28 cellular contexts compared by ENCODE assay signal in the genomic region with DNA sequence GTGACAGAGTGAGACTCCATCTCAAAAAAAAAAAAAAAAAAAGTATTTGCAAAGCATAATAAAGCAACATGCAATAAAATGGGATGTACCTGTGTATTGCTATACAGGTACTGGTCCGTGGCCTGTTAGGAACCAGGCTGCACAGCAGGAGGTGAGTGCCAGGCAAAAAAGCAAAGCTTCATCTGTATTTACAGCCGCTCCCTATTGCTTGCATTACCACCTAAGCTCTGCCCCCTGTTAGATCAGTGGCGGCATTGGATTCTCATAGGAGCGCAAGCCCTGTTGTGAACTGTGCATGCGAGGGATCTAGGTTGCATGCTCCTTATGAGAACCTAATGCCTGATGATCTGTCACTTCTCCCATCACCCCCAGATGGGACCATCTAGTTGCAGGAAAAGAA.
"Had no signal": no experiment of that assay in that cellular context is flagged by ENCODE, and none has a peak within 500 bp of the region (broad histone marks: within the 10 kb centered on the region; RNA-seq: fewer than 3 reads in every experiment).

No MANE protein-coding gene starts in this region.

- ATAC-seq: pancreas, right cardiac atrium, sciatic nerve, upper lobe of right lung had no signal

- H3K4me3 ChIP-seq: left ventricle myocardium inferior, lung, pancreas, prostate gland, skin epidermis, suprapubic skin, thoracic aorta, tibial artery, upper lobe of right lung had no signal

- H3K27me3 Mint-ChIP-seq: naive B cell; stimulated activated naive CD8-positive, alpha-beta T cell treated with anti-CD3 and anti-CD28 coated beads, Interleukin-15, Interleukin-2, amounts not matched to agents 100 ng/mL and 50 ng/mL, for 24 hours had no signal

- H3K27me3 ChIP-seq: pancreas, suprapubic skin, tibial artery, upper lobe of right lung had no signal

- H3K4me3 Mint-ChIP-seq: mesothelial cell of epicardium; naive B cell; nephron; neural crest cell; stimulated activated naive CD8-positive, alpha-beta T cell treated with anti-CD3 and anti-CD28 coated beads, Interleukin-15, Interleukin-2, amounts not matched to agents 100 ng/mL and 50 ng/mL, for 24 hours had no signal

- H3K27ac Mint-ChIP-seq: mesothelial cell of epicardium, nephron had no signal

- H3K9me3 ChIP-seq: pancreas, prostate gland, suprapubic skin, thoracic aorta, tibial artery, upper lobe of right lung had no signal

- H3K4me1 ChIP-seq: prostate gland, suprapubic skin had no signal

- H3K27ac ChIP-seq: left ventricle myocardium inferior, pancreas, prostate gland, skin epidermis, suprapubic skin, thoracic aorta, tibial artery, upper lobe of right lung had no signal

- H3K36me3 ChIP-seq: prostate gland had no signal

- DNase-seq: hippocampal formation; islet precursor cell; left ventricle myocardium inferior; mesendoderm; naive B cell; nucleus accumbens; pancreas; posterior cingulate gyrus; retina; right cardiac atrium; stimulated activated CD4-positive, alpha-beta T cell treated with anti-CD3 and anti-CD28 coated beads, Interleukin-12 subunit alpha, Interleukin-12 subunit beta, amount 100 ng/mL, for 4 hours; stimulated activated CD4-positive, alpha-beta T cell treated with anti-CD3 and anti-CD28 coated beads, Interleukin-15, amount 100 ng/mL, for 24 hours; stimulated activated CD4-positive, alpha-beta T cell treated with anti-CD3 and anti-CD28 coated beads, Interleukin-2, amount 100 ng/mL, for 24 hours; stimulated activated CD4-positive, alpha-beta T cell treated with anti-CD3 and anti-CD28 coated beads, Interleukin-4, amount 100 ng/mL, for 1 hour; stimulated activated naive CD4-positive, alpha-beta T cell; tibial artery; trophoblast cell; upper lobe of right lung had no signal
